Comparison of ENCODE assay signal across 15 cellular contexts in genomic region chr6:90144396-90144795, GRCh38.
DNase-seq lines count a peak whose midpoint lies in the region; ATAC-seq and TF ChIP-seq lines count a peak whose summit lies in the region.
"Had no signal": no experiment of that assay in that cellular context is flagged by ENCODE, and none has a peak within 500 bp of the region (broad histone marks: within the 10 kb centered on the region; RNA-seq: fewer than 3 reads in every experiment).

No MANE protein-coding gene starts in this region.

- 72% methylated on average over 3 of the region's 3 CpGs for WGBS in mammary epithelial cell (ENCODE audit: low coverage, missing lambda C conversion rate)

- no peaks in the 10 kb centered on the region for H4K20me1 ChIP-seq in mammary epithelial cell (ENCODE audit: insufficient read depth, low read length)

- dilution Hi-C loops in mammary epithelial cell (cut with HindIII; ENCODE audit: low sequenced_read_pairs) = no loop called here

- TF ChIP-seq CTCF in mammary epithelial cell (conservative IDR thresholded peaks at IDR 0.05 in 1 of 2, IDR thresholded peaks at IDR 0.05 in 1 of 2; ENCODE audit: extremely low read depth in 1 of 2, insufficient read depth in 1 of 2, low read depth in 1 of 2, low read length in 2 of 2) = no peak
- no peak for TF ChIP-seq CTCF in MCF 10A (IDR thresholded peaks at IDR 0.05; ENCODE audit: unreplicated experiment)
- no peak for TF ChIP-seq CTCF in type B pancreatic cell (conservative IDR thresholded peaks at IDR 0.05)

- no peak overlapping the region for H3K4me3 Mint-ChIP-seq in MCF 10A (ENCODE audit: unreplicated experiment)
- H3K4me3 Mint-ChIP-seq in stimulated activated naive CD8-positive, alpha-beta T cell treated with anti-CD3 and anti-CD28 coated beads, Interleukin-15, Interleukin-2, amounts not matched to agents 100 ng/mL and 50 ng/mL, for 24 hours = peak overlapping the region; percentile 73
- H3K4me3 Mint-ChIP-seq in type B pancreatic cell = no peak overlapping the region
- H3K4me3 Mint-ChIP-seq: immature natural killer cell had no signal

- CTCF ChIA-PET in mammary epithelial cell (lab: Charles Lee; ENCODE audit: low non-redundant PET) (no interaction called here), MCF 10A (lab: Yijun Ruan, JAX) (no interaction called here)

- H3K9me3 Mint-ChIP-seq in MCF 10A (ENCODE audit: unreplicated experiment) (no peaks in the 10 kb centered on the region), type B pancreatic cell (no peaks in the 10 kb centered on the region)
- H3K9me3 Mint-ChIP-seq in stimulated activated naive CD8-positive, alpha-beta T cell treated with anti-CD3 and anti-CD28 coated beads, Interleukin-15, Interleukin-2, amounts not matched to agents 100 ng/mL and 50 ng/mL, for 24 hours = no peaks in the 10 kb centered on the region
- H3K9me3 Mint-ChIP-seq: immature natural killer cell had no signal

- no peak overlapping the region for H2AFZ ChIP-seq in mammary epithelial cell (ENCODE audit: low read depth, low read length)

- ATAC-seq in HG03378 (IDR thresholded peaks at IDR 0.05; ENCODE audit: unreplicated experiment) = peak; percentile 78
- ATAC-seq in GM21390 (IDR thresholded peaks at IDR 0.05; ENCODE audit: unreplicated experiment) = no peak
- ATAC-seq: esophagus mucosa had no signal

- BruUV-seq in mammary epithelial cell (replicated peaks; lab: Mats Ljungman, UMichigan) (no TSS peak), MCF 10A (replicated peaks; lab: Mats Ljungman, UMichigan) (no TSS peak)

- no peak overlapping the region for H3K27ac ChIP-seq in mammary epithelial cell (ENCODE audit: insufficient read depth, low read depth, low read length)
- H3K27ac ChIP-seq: cardiac muscle cell had no signal

- H3K36me3 ChIP-seq in mammary epithelial cell (ENCODE audit: insufficient read depth, low read length) = no peaks in the 10 kb centered on the region
- H3K36me3 ChIP-seq: BE2C, cardiac muscle cell had no signal

- no peaks in the 10 kb centered on the region for H3K27me3 ChIP-seq in mammary epithelial cell (ENCODE audit: insufficient read depth, low read length)
- H3K27me3 ChIP-seq: cardiac muscle cell had no signal

- no peaks in the 10 kb centered on the region for H3K9me3 ChIP-seq in mammary epithelial cell (replicated peaks; ENCODE audit: insufficient read depth, low read length)
- H3K9me3 ChIP-seq: BE2C had no signal

- POLR2A ChIA-PET in MCF 10A (lab: Yijun Ruan, JAX) = interaction anchor here (0.6 kb wide), 1 partner anchor 12 kb away, joined by 3 read pairs; no protein-coding TSS in a partner anchor

- in situ Hi-C loops in mammary epithelial cell (cut with MboI; ENCODE audit: low sequenced_read_pairs in 2 of 2) = no loop called here

- H3K27me3 Mint-ChIP-seq in MCF 10A (ENCODE audit: insufficient read depth, unreplicated experiment) = no peaks in the 10 kb centered on the region
- no peaks in the 10 kb centered on the region for H3K27me3 Mint-ChIP-seq in stimulated activated naive CD8-positive, alpha-beta T cell treated with anti-CD3 and anti-CD28 coated beads, Interleukin-15, Interleukin-2, amounts not matched to agents 100 ng/mL and 50 ng/mL, for 24 hours
- H3K27me3 Mint-ChIP-seq in type B pancreatic cell = no peaks in the 10 kb centered on the region

- H3K4me3 ChIP-seq in mammary epithelial cell (replicated peaks in 1 of 3; ENCODE audit: insufficient read depth in 1 of 3, low read depth in 2 of 3, low read length in 3 of 3) = no peak overlapping the region
- H3K4me3 ChIP-seq: cardiac muscle cell had no signal

- intact Hi-C loops in mammary epithelial cell (cut with micrococcal nuclease) (no loop called here), MCF 10A (cut with micrococcal nuclease) (no loop called here)

- no peak overlapping the region for H3K27ac Mint-ChIP-seq in MCF 10A (ENCODE audit: low read depth, unreplicated experiment)
- H3K27ac Mint-ChIP-seq in stimulated activated naive CD8-positive, alpha-beta T cell treated with anti-CD3 and anti-CD28 coated beads, Interleukin-15, Interleukin-2, amounts not matched to agents 100 ng/mL and 50 ng/mL, for 24 hours = peak overlapping the region; percentile 98
- H3K27ac Mint-ChIP-seq in type B pancreatic cell = no peak overlapping the region
- H3K27ac Mint-ChIP-seq: immature natural killer cell had no signal

- DNase-seq in mammary epithelial cell (peak; percentile 42), MCF 10A (ENCODE audit: unreplicated experiment) (no peak), kidney tubule cell (ENCODE audit: low spot score) (peak; percentile 52), type B pancreatic cell (ENCODE audit: extremely low spot score, unreplicated experiment) (no peak)
- no peak for DNase-seq in effector CD4-positive, alpha-beta T cell
- DNase-seq: activated CD4-positive, CD25-positive, alpha-beta regulatory T cell treated with anti-CD3 and anti-CD28 coated beads, Interleukin-2, amount 50 U/mL, for 72 hours; BE2C; immature natural killer cell; NCI-H446; SHP77 had no signal

- no peak overlapping the region for H3K4me2 ChIP-seq in mammary epithelial cell (ENCODE audit: insufficient read depth, low read depth, low read length)

- H3K9ac ChIP-seq in mammary epithelial cell (ENCODE audit: insufficient read depth, low read length) = no peak overlapping the region

- H3K4me1 Mint-ChIP-seq in MCF 10A (ENCODE audit: insufficient read depth, unreplicated experiment) = no peaks in the 10 kb centered on the region
- peaks cover 95% of the 10 kb centered on the region for H3K4me1 Mint-ChIP-seq in stimulated activated naive CD8-positive, alpha-beta T cell treated with anti-CD3 and anti-CD28 coated beads, Interleukin-15, Interleukin-2, amounts not matched to agents 100 ng/mL and 50 ng/mL, for 24 hours (ENCODE audit: low read depth)
- H3K4me1 Mint-ChIP-seq in type B pancreatic cell (ENCODE audit: unreplicated experiment) = peaks cover 12% of the 10 kb centered on the region

- H3K36me3 Mint-ChIP-seq in MCF 10A (ENCODE audit: insufficient read depth, unreplicated experiment) (no peaks in the 10 kb centered on the region), type B pancreatic cell (no peaks in the 10 kb centered on the region)
- H3K36me3 Mint-ChIP-seq in stimulated activated naive CD8-positive, alpha-beta T cell treated with anti-CD3 and anti-CD28 coated beads, Interleukin-15, Interleukin-2, amounts not matched to agents 100 ng/mL and 50 ng/mL, for 24 hours (ENCODE audit: low read depth) = peaks cover 69% of the 10 kb centered on the region
- H3K36me3 Mint-ChIP-seq: immature natural killer cell had no signal

- no peaks in the 10 kb centered on the region for H3K4me1 ChIP-seq in mammary epithelial cell (ENCODE audit: insufficient read depth, low read length)
- H3K4me1 ChIP-seq: BE2C had no signal

- H3K79me2 ChIP-seq in mammary epithelial cell (ENCODE audit: insufficient read depth, low read length) = no peaks in the 10 kb centered on the region

Comparison
In these comparisons a context has a peak if more than half of its experiments do, and no peak if none do; other contexts are left out.
1. DNase-seq: peak in mammary epithelial cell (single experiment) and kidney tubule cell (single experiment); none in MCF 10A (single experiment), effector CD4-positive, alpha-beta T cell (single experiment) and type B pancreatic cell (single experiment).